In the genomic region with DNA sequence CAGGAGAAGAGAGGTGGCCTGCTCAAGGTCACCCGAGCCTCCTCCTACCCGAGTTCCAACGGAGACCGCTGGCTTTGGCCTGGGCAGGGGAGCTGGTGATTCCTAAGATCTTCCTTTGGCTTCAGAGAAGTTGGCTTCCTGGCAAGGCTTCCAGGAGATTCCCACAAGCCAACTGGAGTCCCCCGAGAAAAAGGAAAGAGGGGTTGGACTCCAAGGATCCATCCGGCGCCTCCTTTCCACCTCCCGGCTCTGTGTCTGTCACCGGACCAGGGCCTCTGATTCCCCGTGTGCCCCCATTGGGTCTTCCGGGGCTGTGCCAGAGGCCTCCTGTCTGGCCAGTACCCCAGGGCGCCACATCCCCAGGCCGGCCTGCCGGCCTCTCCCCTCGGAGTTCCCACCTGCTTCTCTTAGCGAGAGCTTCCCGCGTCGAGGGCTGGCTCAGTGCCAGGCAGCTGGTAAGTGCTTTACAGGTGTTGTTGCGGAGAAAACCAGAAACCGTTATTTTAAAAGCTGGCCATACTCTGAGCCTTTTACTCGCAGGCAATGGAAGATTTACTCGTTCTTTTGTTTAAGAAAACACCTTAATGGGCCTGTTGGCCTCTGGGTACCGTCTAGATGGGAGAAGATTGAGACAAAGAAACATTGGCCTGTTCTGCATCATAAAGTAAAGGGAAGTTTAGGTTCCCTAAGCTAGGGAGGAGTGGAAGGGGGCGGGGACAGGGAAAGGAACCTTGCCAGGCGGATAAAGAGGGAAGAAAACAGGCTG, we compare ENCODE assay signal across 9 cellular contexts.
DNase-seq lines count a peak whose midpoint lies in the region; ATAC-seq and TF ChIP-seq lines count a peak whose summit lies in the region.
"Had no signal": no experiment of that assay in that cellular context is flagged by ENCODE, and none has a peak within 500 bp of the region (broad histone marks: within the 10 kb centered on the region; RNA-seq: fewer than 3 reads in every experiment).

No MANE protein-coding gene starts in this region.

- H3K4me3 ChIP-seq in NT2/D1 (ENCODE audit: insufficient read length, low read depth) (peak overlapping the region; percentile 45), iPS-15b (ENCODE audit: low read depth, low read length) (peak overlapping the region; percentile 42), transverse colon (peak overlapping the region in 3 of 4 donors; percentile 28 to 49 (median 36))

- no peak for TF ChIP-seq EP300 in transverse colon (IDR thresholded peaks at IDR 0.05; ENCODE audit: low read depth)

- peaks cover 3% of the 10 kb centered on the region for H3K4me1 ChIP-seq in NT2/D1 (ENCODE audit: insufficient read depth, insufficient read length)
- H3K4me1 ChIP-seq in iPS-15b (ENCODE audit: control insufficient read depth, insufficient read depth, low read length): peaks cover 7% of the 10 kb centered on the region
- H3K4me1 ChIP-seq in transverse colon: peaks cover 0 to 15% (median 8%) of the 10 kb centered on the region in 4 donors

- H3K36me3 Mint-ChIP-seq in activated naive CD4-positive, alpha-beta T cell treated with anti-CD3 and anti-CD28 coated beads for 36 hours (ENCODE audit: low read depth): no peaks in the 10 kb centered on the region
- peaks cover 0 to 8% of the 10 kb centered on the region in 2 donors for H3K36me3 Mint-ChIP-seq in activated naive CD4-positive, alpha-beta T cell treated with anti-CD3 and anti-CD28 coated beads, Interleukin-2, amount 50 U/mL, for 72 hours

- peaks cover 24% of the 10 kb centered on the region for H3K27me3 Mint-ChIP-seq in activated naive CD4-positive, alpha-beta T cell treated with anti-CD3 and anti-CD28 coated beads for 36 hours (ENCODE audit: low read depth)

- H3K36me3 ChIP-seq in NT2/D1 (ENCODE audit: insufficient read depth, insufficient read length, low read length): no peaks in the 10 kb centered on the region
- H3K36me3 ChIP-seq in iPS-15b (ENCODE audit: control insufficient read depth, insufficient read depth, low read length): no peaks in the 10 kb centered on the region
- no peaks in the 10 kb centered on the region for H3K36me3 ChIP-seq in transverse colon

- no peak overlapping the region for H3K27ac Mint-ChIP-seq in activated naive CD4-positive, alpha-beta T cell treated with anti-CD3 and anti-CD28 coated beads for 36 hours
- H3K27ac Mint-ChIP-seq in activated naive CD4-positive, alpha-beta T cell treated with anti-CD3 and anti-CD28 coated beads, Interleukin-2, amount 50 U/mL, for 72 hours: peak overlapping the region in 1 of 2 donors; percentile 60

- no peak for ATAC-seq in activated naive CD4-positive, alpha-beta T cell treated with anti-CD3 and anti-CD28 coated beads, Interleukin-2, amount 50 U/mL, for 72 hours
- no peak for ATAC-seq in GM19395 (IDR thresholded peaks at IDR 0.05; ENCODE audit: unreplicated experiment)

- no peak for TF ChIP-seq CTCF in transverse colon (IDR thresholded peaks at IDR 0.05)

- no peaks in the 10 kb centered on the region for H3K9me3 Mint-ChIP-seq in activated naive CD4-positive, alpha-beta T cell treated with anti-CD3 and anti-CD28 coated beads for 36 hours
- no peaks in the 10 kb centered on the region for H3K9me3 Mint-ChIP-seq in activated naive CD4-positive, alpha-beta T cell treated with anti-CD3 and anti-CD28 coated beads, Interleukin-2, amount 50 U/mL, for 72 hours

- intact Hi-C loops in activated naive CD4-positive, alpha-beta T cell treated with anti-CD3 and anti-CD28 coated beads for 36 hours (cut with micrococcal nuclease): loop anchor here (2.0 to 5.0 kb wide), 2 partner anchors 28 to 180 kb away; no protein-coding TSS in a partner anchor
- intact Hi-C loops in transverse colon (cut with DNase I; ENCODE audit: low total_unique reads): no loop called here

- H3K27me3 ChIP-seq in NT2/D1 (ENCODE audit: insufficient read depth, insufficient read length): peaks cover 79% of the 10 kb centered on the region
- H3K27me3 ChIP-seq in iPS-15b (ENCODE audit: control insufficient read depth, insufficient read depth, low read length): peaks cover 93% of the 10 kb centered on the region
- H3K27me3 ChIP-seq in transverse colon: peaks cover 85% of the 10 kb centered on the region

- H3K4me3 Mint-ChIP-seq in activated naive CD4-positive, alpha-beta T cell treated with anti-CD3 and anti-CD28 coated beads for 36 hours: peak overlapping the region; percentile 75

- 39 to 44% methylated on average over 6 to 26 of the region's 26 CpGs for WGBS in transverse colon (ENCODE audit: low coverage in 1 of 2), 2 donors

- H3K4me1 Mint-ChIP-seq in activated naive CD4-positive, alpha-beta T cell treated with anti-CD3 and anti-CD28 coated beads for 36 hours (ENCODE audit: low read depth): peaks cover 6% of the 10 kb centered on the region

- CTCF ChIA-PET in activated naive CD4-positive, alpha-beta T cell treated with anti-CD3 and anti-CD28 coated beads for 36 hours (lab: Charles Lee): no interaction called here

- H3K9ac ChIP-seq in NT2/D1 (ENCODE audit: insufficient read length, low read depth) (peak overlapping the region; percentile 77), iPS-15b (ENCODE audit: low read depth, low read length) (no peak overlapping the region)

- H3K9me3 ChIP-seq in NT2/D1 (ENCODE audit: insufficient read depth, low read length) (no peaks in the 10 kb centered on the region), iPS-15b (ENCODE audit: control insufficient read depth, insufficient read depth, low read length) (no peaks in the 10 kb centered on the region), transverse colon (no peaks in the 10 kb centered on the region)

- H3K27ac ChIP-seq in transverse colon (no peak overlapping the region), caudate nucleus (ENCODE audit: low read depth, low read length) (no peak overlapping the region)

- no peak for TF ChIP-seq POLR2A in transverse colon (IDR thresholded peaks at IDR 0.05)

- no peak for DNase-seq in activated naive CD4-positive, alpha-beta T cell treated with anti-CD3 and anti-CD28 coated beads for 36 hours
- DNase-seq in activated naive CD4-positive, alpha-beta T cell treated with anti-CD3 and anti-CD28 coated beads, Interleukin-2, amount 50 U/mL, for 72 hours (ENCODE audit: low spot score in 2 of 2): no peak
- peak; percentile 56 for DNase-seq in NT2/D1 (ENCODE audit: low read depth, low spot score)
- no peak for DNase-seq in transverse colon
- no peak for DNase-seq in germinal center (ENCODE audit: low spot score)
- no peak for DNase-seq in caudate nucleus (lab: John Stamatoyannopoulos, UW)
- DNase-seq: effector CD4-positive, alpha-beta T cell had no signal

- in situ Hi-C loops in transverse colon (cut with MboI; ENCODE audit: low pct_ligation_motif_present in 1 of 4, low pct_unique_long_range_greater_than_20kb in 1 of 4, low sequenced_read_pairs in 3 of 4): no loop called here
